ENCODE assay signal across 21 cellular contexts in the genomic region with DNA sequence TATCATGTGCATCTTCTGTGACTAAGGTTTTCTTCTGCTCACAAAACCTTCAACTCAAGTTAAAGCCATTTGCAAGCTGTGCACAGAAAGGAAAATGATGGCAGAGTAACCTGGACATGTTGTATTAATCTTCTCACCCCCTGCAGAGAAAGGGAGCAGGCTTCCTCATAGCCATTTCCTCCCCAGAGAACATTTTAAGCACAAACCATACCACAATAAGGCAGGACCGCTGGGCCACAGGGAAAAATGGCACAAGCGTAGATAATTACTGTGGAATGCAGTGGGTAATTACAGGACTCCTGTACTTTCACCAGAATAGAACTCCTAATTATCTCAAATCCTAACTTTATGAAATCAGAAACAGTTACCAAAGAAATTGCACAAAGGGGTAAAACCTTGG.
DNase-seq lines count a peak whose midpoint lies in the region; ATAC-seq and TF ChIP-seq lines count a peak whose summit lies in the region.
"Had no signal": no experiment of that assay in that cellular context is flagged by ENCODE, and none has a peak within 500 bp of the region (broad histone marks: within the 10 kb centered on the region; RNA-seq: fewer than 3 reads in every experiment).

No MANE protein-coding gene starts in this region.

- ATAC-seq in psoas muscle = no peak
- ATAC-seq in HG02870 (IDR thresholded peaks at IDR 0.05; ENCODE audit: unreplicated experiment) = no peak
- ATAC-seq: HepG2 had no signal

- H3K4me1 ChIP-seq in HEK293 (ENCODE audit: control insufficient read depth, insufficient read depth, low read length) (no peaks in the 10 kb centered on the region; the same call in 1 of the 2 replicates), SJCRH30 (peaks cover 31% of the 10 kb centered on the region), smooth muscle cell (ENCODE audit: low read depth) (peaks cover 6% of the 10 kb centered on the region), psoas muscle (no peaks in the 10 kb centered on the region)

- TF ChIP-seq CTCF in HEK293 (tag by site-specific recombination; IDR thresholded peaks at IDR 0.05) = no peak
- no peak for TF ChIP-seq CTCF in astrocyte of the spinal cord (IDR thresholded peaks at IDR 0.05; ENCODE audit: low read depth, low read length)
- no peak for TF ChIP-seq CTCF in smooth muscle cell (IDR thresholded peaks at IDR 0.05; ENCODE audit: borderline replicate concordance, insufficient read depth, poor library complexity, severe bottlenecking)
- TF ChIP-seq CTCF in psoas muscle (IDR thresholded peaks at IDR 0.05) = no peak

- H3F3A ChIP-seq in smooth muscle cell (ENCODE audit: low read depth) = no peaks in the 10 kb centered on the region

- POLR2A ChIA-PET in HEK293 (lab: Yijun Ruan, JAX) = no interaction called here

- no peak overlapping the region for H2AFZ ChIP-seq in smooth muscle cell (ENCODE audit: low read depth)

- no peaks in the 10 kb centered on the region for H4K20me1 ChIP-seq in smooth muscle cell (ENCODE audit: low read depth)

- H3K4me2 ChIP-seq in smooth muscle cell = peak overlapping the region; percentile 39

- H3K9ac ChIP-seq in smooth muscle cell (ENCODE audit: low read depth) = no peak overlapping the region

- H3K36me3 ChIP-seq in HEK293 (ENCODE audit: control insufficient read depth in 2 of 2, insufficient read depth in 1 of 2, low read length in 2 of 2) = no peaks in the 10 kb centered on the region
- H3K36me3 ChIP-seq in SJCRH30 = no peaks in the 10 kb centered on the region
- H3K36me3 ChIP-seq in smooth muscle cell (ENCODE audit: low read depth) = no peaks in the 10 kb centered on the region
- no peaks in the 10 kb centered on the region for H3K36me3 ChIP-seq in psoas muscle (ENCODE audit: insufficient read depth in 1 of 2, low read depth in 1 of 2)

- H3K27ac ChIP-seq in HEK293 (ENCODE audit: extremely low read depth, low read depth, low read length) (no peak overlapping the region), SJCRH30 (peak overlapping the region; percentile 58), smooth muscle cell (ENCODE audit: low read depth) (no peak overlapping the region), psoas muscle (no peak overlapping the region)
- H3K27ac ChIP-seq: C4-2B had no signal

- CTCF ChIA-PET in HEK293 (lab: Yijun Ruan, JAX) = no interaction called here

- DNase-seq in SJCRH30 = peak; percentile 71 to 84
- peak; percentile 67 for DNase-seq in astrocyte of the spinal cord (ENCODE audit: low read depth, low spot score)
- no peak for DNase-seq in smooth muscle cell (lab: John Stamatoyannopoulos, UW; ENCODE audit: unreplicated experiment)
- DNase-seq in stimulated activated CD4-positive, alpha-beta T cell treated with anti-CD3 and anti-CD28 coated beads, Interleukin-1b, Interleukin-23, amount 100 ng/mL, for 48 hours = no peak
- DNase-seq in psoas muscle = no peak
- DNase-seq: ACHN; DMS79; H9; KG1; MV-4-11; NCI-H1436 treated with DMSO at 0.1 percent for 48 hours; NCI-H2029 treated with DMSO at 0.1 percent for 48 hours; NCI-H2171; NK-92 treated with Interleukin-12 subunit alpha and Interleukin-12 subunit beta, amount 100 ng/mL, for 24 hours; OCI-M1; SHP77; T-helper 1 cell had no signal

- no peaks in the 10 kb centered on the region for H3K27me3 ChIP-seq in SJCRH30
- no peaks in the 10 kb centered on the region for H3K27me3 ChIP-seq in smooth muscle cell (ENCODE audit: low read depth)
- no peaks in the 10 kb centered on the region for H3K27me3 ChIP-seq in psoas muscle (ENCODE audit: insufficient read depth in 3 of 3, low read length in 2 of 3)

- H3K79me2 ChIP-seq in smooth muscle cell (ENCODE audit: low read depth) = no peaks in the 10 kb centered on the region

- intact Hi-C loops in psoas muscle (cut with DNase I) = no loop called here

- WGBS in smooth muscle cell (ENCODE audit: low lambda C conversion rate) = 45% methylated on average over 2 of the region's 2 CpGs
- 17 to 19% (median 18%) methylated on average over 2 of the region's 2 CpGs for WGBS in psoas muscle, 3 donors

- H3K4me3 ChIP-seq in HEK293 (ENCODE audit: low read depth, low read length) = no peak overlapping the region
- no peak overlapping the region for H3K4me3 ChIP-seq in SJCRH30
- no peak overlapping the region for H3K4me3 ChIP-seq in astrocyte of the spinal cord (ENCODE audit: low read depth, low read length)
- H3K4me3 ChIP-seq in smooth muscle cell = no peak overlapping the region
- H3K4me3 ChIP-seq in psoas muscle = no peak overlapping the region

- in situ Hi-C loops in astrocyte of the spinal cord (cut with HindIII; ENCODE audit: low sequenced_read_pairs) = no loop called here

- H3K9me3 ChIP-seq in HEK293 (ENCODE audit: control insufficient read depth, insufficient read depth, low read depth, low read length) = no peaks in the 10 kb centered on the region
- no peaks in the 10 kb centered on the region for H3K9me3 ChIP-seq in SJCRH30 (replicated peaks)
- no peaks in the 10 kb centered on the region for H3K9me3 ChIP-seq in smooth muscle cell (replicated peaks; ENCODE audit: low read depth)
- H3K9me3 ChIP-seq in psoas muscle = no peaks in the 10 kb centered on the region

TF ChIP-seq in HEK293, 187 proteins besides CTCF, POLR2A, EP300 and RAD21:
- TF ChIP-seq SP7 (tag by site-specific recombination; IDR thresholded peaks at IDR 0.05) (peak; percentile 94), ZNF354C (tag by site-specific recombination; IDR thresholded peaks at IDR 0.05; ENCODE audit: borderline replicate concordance, low read depth) (no peak), OVOL3 (tag by site-specific recombination; IDR thresholded peaks at IDR 0.05) (no peak), FEZF1 (tag by site-specific recombination; IDR thresholded peaks at IDR 0.05) (0 out of 2 replicates have a peak, but pooled peaks have one; percentile 9), GLIS1 (tag by site-specific recombination; IDR thresholded peaks at IDR 0.05) (peak; percentile 51), ZBTB8A (tag by site-specific recombination; IDR thresholded peaks at IDR 0.05) (no peak)
- TF ChIP-seq, protein P1, sequence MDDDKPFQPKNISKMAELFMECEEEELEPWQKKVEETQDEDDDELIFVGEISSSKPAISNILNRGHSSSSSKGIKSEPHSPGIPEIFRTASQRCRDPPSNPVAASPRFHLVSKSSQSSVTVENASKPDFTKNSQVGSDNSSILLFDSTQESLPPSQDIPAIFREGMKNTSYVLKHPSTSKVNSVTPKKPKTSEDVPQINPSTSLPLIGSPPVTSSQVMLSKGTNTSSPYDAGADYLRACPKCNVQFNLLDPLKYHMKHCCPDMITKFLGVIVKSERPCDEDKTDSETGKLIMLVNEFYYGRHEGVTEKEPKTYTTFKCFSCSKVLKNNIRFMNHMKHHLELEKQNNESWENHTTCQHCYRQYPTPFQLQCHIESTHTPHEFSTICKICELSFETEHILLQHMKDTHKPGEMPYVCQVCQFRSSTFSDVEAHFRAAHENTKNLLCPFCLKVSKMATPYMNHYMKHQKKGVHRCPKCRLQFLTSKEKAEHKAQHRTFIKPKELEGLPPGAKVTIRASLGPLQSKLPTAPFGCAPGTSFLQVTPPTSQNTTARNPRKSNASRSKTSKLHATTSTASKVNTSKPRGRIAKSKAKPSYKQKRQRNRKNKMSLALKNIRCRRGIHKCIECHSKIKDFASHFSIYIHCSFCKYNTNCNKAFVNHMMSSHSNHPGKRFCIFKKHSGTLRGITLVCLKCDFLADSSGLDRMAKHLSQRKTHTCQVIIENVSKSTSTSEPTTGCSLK (tag by site-specific recombination; IDR thresholded peaks at IDR 0.05) = no peak
TF ChIP-seq in HEK293: peak in this region for 3.

Comparison
In these comparisons a context has a peak if more than half of its experiments do, and no peak if none do; other contexts are left out.
1. DNase-seq: peak in SJCRH30 (2 of 2) and astrocyte of the spinal cord (single experiment); none in smooth muscle cell (single experiment), stimulated activated CD4-positive, alpha-beta T cell treated with anti-CD3 and anti-CD28 coated beads, Interleukin-1b, Interleukin-23, amount 100 ng/mL, for 48 hours (single experiment) and psoas muscle (0 of 2).